ENCODE assay signal across 9 cellular contexts in genomic region chr12:104740668-104741067, GRCh38.
DNase-seq lines count a peak whose midpoint lies in the region; ATAC-seq lines count a peak whose summit lies in the region.
"Had no signal": no experiment of that assay in that cellular context is flagged by ENCODE, and none has a peak within 500 bp of the region (broad histone marks: within the 10 kb centered on the region; RNA-seq: fewer than 3 reads in every experiment).

No MANE protein-coding gene starts in this region.

- peak overlapping the region; percentile 78 for H3K27ac Mint-ChIP-seq in activated naive CD8-positive, alpha-beta T cell treated with anti-CD3 and anti-CD28 coated beads for 36 hours

- no peaks in the 10 kb centered on the region for H3K27me3 Mint-ChIP-seq in activated naive CD8-positive, alpha-beta T cell treated with anti-CD3 and anti-CD28 coated beads for 36 hours

- peak overlapping the region; percentile 60 for H3K4me3 Mint-ChIP-seq in activated naive CD8-positive, alpha-beta T cell treated with anti-CD3 and anti-CD28 coated beads for 36 hours

- peaks cover 52% of the 10 kb centered on the region for H3K4me1 Mint-ChIP-seq in activated naive CD8-positive, alpha-beta T cell treated with anti-CD3 and anti-CD28 coated beads for 36 hours

- peaks cover 3% of the 10 kb centered on the region for H3K9me3 Mint-ChIP-seq in activated naive CD8-positive, alpha-beta T cell treated with anti-CD3 and anti-CD28 coated beads for 36 hours

- peak; percentile 66 for ATAC-seq in HG03108 (IDR thresholded peaks at IDR 0.05; ENCODE audit: unreplicated experiment)
- ATAC-seq in stimulated activated naive CD8-positive, alpha-beta T cell treated with anti-CD3 and anti-CD28 coated beads, Interleukin-15, Interleukin-2, amounts not matched to agents 100 U/mL and 50 U/mL, for 24 hours, result peak; percentile 48

- DNase-seq in stimulated activated CD4-positive, alpha-beta T cell treated with anti-CD3 and anti-CD28 coated beads, Interleukin-1b, Interleukin-23, amount 100 ng/mL, for 48 hours, result peak; percentile 17
- DNase-seq in stimulated activated CD4-positive, alpha-beta T cell treated with anti-CD3 and anti-CD28 coated beads, Interleukin-2, amount 100 ng/mL, for 48 hours, result no peak
- peak; percentile 22 for DNase-seq in activated naive CD8-positive, alpha-beta T cell treated with anti-CD3 and anti-CD28 coated beads for 36 hours
- no peak for DNase-seq in stimulated activated naive CD8-positive, alpha-beta T cell treated with anti-CD3 and anti-CD28 coated beads, Interleukin-15, Interleukin-2, amounts not matched to agents 100 U/mL and 50 U/mL, for 24 hours
- DNase-seq in NCI-H2227 treated with DMSO at 0.1 percent for 48 hours (lab: John Stamatoyannopoulos, UW), result no peak
- no peak for DNase-seq in stimulated activated CD8-positive, alpha-beta memory T cell treated with anti-CD3 and anti-CD28 coated beads, Interleukin-4, amount 100 ng/mL, for 48 hours
- no peak for DNase-seq in DMS153 treated with DMSO at 0.1 percent for 48 hours (lab: John Stamatoyannopoulos, UW; ENCODE audit: unreplicated experiment)
- DNase-seq: DND-41 had no signal

- H3K36me3 Mint-ChIP-seq in activated naive CD8-positive, alpha-beta T cell treated with anti-CD3 and anti-CD28 coated beads for 36 hours, result peaks cover 12% of the 10 kb centered on the region

Comparison
In these comparisons a context has a peak if more than half of its experiments do, and no peak if none do; other contexts are left out.
1. DNase-seq: peak in stimulated activated CD4-positive, alpha-beta T cell treated with anti-CD3 and anti-CD28 coated beads, Interleukin-1b, Interleukin-23, amount 100 ng/mL, for 48 hours (single experiment) and activated naive CD8-positive, alpha-beta T cell treated with anti-CD3 and anti-CD28 coated beads for 36 hours (single experiment); none in stimulated activated CD4-positive, alpha-beta T cell treated with anti-CD3 and anti-CD28 coated beads, Interleukin-2, amount 100 ng/mL, for 48 hours (0 of 2), stimulated activated naive CD8-positive, alpha-beta T cell treated with anti-CD3 and anti-CD28 coated beads, Interleukin-15, Interleukin-2, amounts not matched to agents 100 U/mL and 50 U/mL, for 24 hours (single experiment), NCI-H2227 treated with DMSO at 0.1 percent for 48 hours (single experiment), stimulated activated CD8-positive, alpha-beta memory T cell treated with anti-CD3 and anti-CD28 coated beads, Interleukin-4, amount 100 ng/mL, for 48 hours (single experiment) and DMS153 treated with DMSO at 0.1 percent for 48 hours (single experiment).